Comparison of ENCODE assay signal across 8 cellular contexts in the genomic region with DNA sequence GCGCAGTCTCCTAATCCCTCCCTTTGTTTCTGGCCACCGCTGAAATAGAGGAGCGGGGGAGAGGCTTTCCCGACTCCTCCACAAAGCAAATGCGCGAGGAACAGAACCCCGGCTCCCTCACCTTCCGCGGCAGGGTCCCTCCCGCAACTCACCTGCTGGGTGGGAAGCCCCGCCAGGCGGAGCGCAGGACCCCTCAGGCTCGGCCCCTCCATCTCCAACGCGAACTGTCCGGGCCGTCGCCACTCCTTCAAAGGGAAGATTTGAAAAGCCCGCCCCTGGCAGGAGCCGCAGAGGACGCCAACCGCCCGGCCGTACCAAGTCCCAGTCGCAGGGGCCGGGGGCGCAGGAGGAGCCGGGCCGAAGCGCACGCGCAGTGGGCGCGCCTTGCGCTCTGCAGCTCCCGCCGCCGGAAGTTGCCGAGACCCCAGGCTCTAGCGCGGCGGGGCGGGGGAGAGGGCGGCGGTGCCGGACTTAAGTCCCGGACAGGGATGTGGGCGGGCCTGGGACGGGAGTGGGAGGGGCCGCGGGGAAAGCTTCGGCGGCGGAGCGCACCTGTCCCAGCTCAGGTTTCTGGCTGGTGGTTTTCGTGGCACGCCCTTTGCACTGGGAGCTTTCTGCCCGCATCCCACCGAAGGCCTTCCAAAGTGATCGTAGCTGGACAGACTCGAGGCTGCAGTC. TPM values are rescaled to one million over a fixed set of nuclear protein-coding genes. Genes with fewer than 3 reads are reported as not detected.
DNase-seq lines count a peak whose midpoint lies in the region; TF ChIP-seq lines count a peak whose summit lies in the region.

TSS of gene RTKN2 (minus strand) at position 446 of the 678 bp plus-strand sequence. CDS start at position 212, 234 bp downstream.

- TF ChIP-seq POLR2A in prostate gland (IDR thresholded peaks at IDR 0.05) = peak; percentile 41

- H3K27ac ChIP-seq in right atrium auricular region (peak within 1 kb of the TSS in 1 of 2 donors; percentile 28), prostate gland (peak within 1 kb of the TSS; percentile 41), urinary bladder (ENCODE audit: low read depth) (no peak within 1 kb of the TSS)

- TF ChIP-seq CTCF in right atrium auricular region (IDR thresholded peaks at IDR 0.05) = no peak
- peak in 1 of 4 experiments; percentile 27 for TF ChIP-seq CTCF in prostate gland (IDR thresholded peaks at IDR 0.05)

- H3K9me3 ChIP-seq in right atrium auricular region (no peaks in the 10 kb centered on the region), prostate gland (no peaks in the 10 kb centered on the region)

- WGBS in prostate gland = 1% methylated on average over 50 of the region's 62 CpGs
- WGBS in urinary bladder = under 1% methylated on average over 62 of the region's 62 CpGs

- intact Hi-C loops in prostate gland (cut with DNase I) = no loop called here

- peak within 1 kb of the TSS; percentile 56 to 73 for H3K4me3 ChIP-seq in right atrium auricular region
- peak within 1 kb of the TSS; percentile 43 to 49 for H3K4me3 ChIP-seq in prostate gland
- H3K4me3 ChIP-seq in urinary bladder (ENCODE audit: low read depth, low read length) = peak within 1 kb of the TSS; percentile 68

- DNase-seq in ELF-1 (ENCODE audit: low read depth, low spot score) = peak; percentile 98
- peak; percentile 45 for DNase-seq in HCEC 1CT
- DNase-seq in NCI-H1092 (lab: John Stamatoyannopoulos, UW) = peak; percentile 80
- DNase-seq in T follicular helper cell (ENCODE audit: low read depth) = peak; percentile 36
- DNase-seq in amygdala (lab: John Stamatoyannopoulos, UW) = peak in 50 of 56 donors; percentile 3 to 79 (median 50)
- DNase-seq in right atrium auricular region (ENCODE audit: low spot score) = no peak
- peak; percentile 77 for DNase-seq in prostate gland (ENCODE audit: low spot score)

- H3K36me3 ChIP-seq in right atrium auricular region = no peaks in the 10 kb centered on the region
- H3K36me3 ChIP-seq in prostate gland = no peaks in the 10 kb centered on the region
- no peaks in the 10 kb centered on the region for H3K36me3 ChIP-seq in urinary bladder (ENCODE audit: insufficient read depth)

- peaks cover 0 to 17% of the 10 kb centered on the region in 2 donors for H3K4me1 ChIP-seq in right atrium auricular region
- H3K4me1 ChIP-seq in prostate gland (replicated peaks) = no peaks in the 10 kb centered on the region
- no peaks in the 10 kb centered on the region for H3K4me1 ChIP-seq in urinary bladder (ENCODE audit: insufficient read depth)

- no peaks in the 10 kb centered on the region for H3K27me3 ChIP-seq in right atrium auricular region
- H3K27me3 ChIP-seq in prostate gland (replicated peaks; ENCODE audit: insufficient read depth) = no peaks in the 10 kb centered on the region

RNA-seq across cellular contexts. Expression of gene RTKN2, which starts in this region (rescaled TPM):
- total RNA-seq in right atrium auricular region (under 1 TPM; 0.08 to 0.15 TPM), prostate gland (1 to 10 TPM; 2.1 to 3.6 TPM), urinary bladder (12.2 TPM)
- 0.06 TPM for polyA plus RNA-seq in urinary bladder
